27 cellular contexts compared by ENCODE assay signal in the genomic region with DNA sequence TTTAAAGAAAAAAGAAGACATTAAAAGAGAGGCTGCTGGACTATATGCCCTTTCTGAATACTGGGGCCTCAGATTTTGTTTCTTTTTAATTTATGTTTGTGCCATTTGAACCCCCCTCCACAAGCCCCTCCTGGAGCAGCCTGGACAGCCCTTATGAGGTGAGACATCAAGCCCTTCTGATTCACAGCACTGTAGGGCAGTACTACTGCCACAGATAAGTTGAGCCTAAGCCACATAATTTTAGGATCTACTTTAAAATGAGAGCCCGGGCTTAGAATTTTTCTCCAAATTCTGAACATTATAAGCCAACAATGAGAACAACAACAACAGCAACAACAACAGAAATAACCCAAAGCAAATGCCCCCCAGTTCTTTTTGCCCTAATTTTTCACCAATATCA.
DNase-seq lines count a peak whose midpoint lies in the region; ATAC-seq, FAIRE-seq and TF ChIP-seq lines count a peak whose summit lies in the region.
"Had no signal": no experiment of that assay in that cellular context is flagged by ENCODE, and none has a peak within 500 bp of the region (broad histone marks: within the 10 kb centered on the region; RNA-seq: fewer than 3 reads in every experiment).

No MANE protein-coding gene starts in this region.

- intact Hi-C loops in mammary epithelial cell (cut with micrococcal nuclease) (loop anchor here (5.0 kb wide), 1 partner anchor 229 kb away; no protein-coding TSS in a partner anchor), thyroid gland (cut with DNase I) (no loop called here), prostate gland (cut with DNase I) (no loop called here)

- dilution Hi-C loops in mammary epithelial cell (cut with HindIII; ENCODE audit: low sequenced_read_pairs): no loop called here

- H3K36me3 ChIP-seq in mammary epithelial cell (ENCODE audit: insufficient read depth, low read length) (no peaks in the 10 kb centered on the region), thyroid gland (no peaks in the 10 kb centered on the region), prostate gland (no peaks in the 10 kb centered on the region)
- H3K36me3 ChIP-seq: suprapubic skin had no signal

- H3K4me2 ChIP-seq in A549 (peak overlapping the region; percentile 67), mammary epithelial cell (ENCODE audit: insufficient read depth, low read depth, low read length) (peak overlapping the region; percentile 77)

- H3K27me3 ChIP-seq in mammary epithelial cell (ENCODE audit: insufficient read depth, low read length): no peaks in the 10 kb centered on the region
- no peaks in the 10 kb centered on the region for H3K27me3 ChIP-seq in thyroid gland
- no peaks in the 10 kb centered on the region for H3K27me3 ChIP-seq in prostate gland (replicated peaks; ENCODE audit: insufficient read depth)

- H3K9ac ChIP-seq in mammary epithelial cell (ENCODE audit: insufficient read depth, low read length): peak overlapping the region; percentile 46

- no peak for ATAC-seq in A549
- no peak for ATAC-seq in stimulated activated memory B cell treated with anti-CD40 and anti-IgM and Interleukin-4, amounts not matched to agents 10 μg/mL and 1 μg/mL and 100 μg/mL, for 72 hours
- ATAC-seq: natural killer cell treated with Interleukin-12 subunit alpha and Interleukin-12 subunit beta and Interleukin-15 and Interleukin-18, amount 100 ng/mL, for 72 hours; Panc1 had no signal

- no peak overlapping the region for H3K4me3 Mint-ChIP-seq in stimulated activated memory B cell treated with anti-CD40 and anti-IgM and Interleukin-4, amounts not matched to agents 10 μg/mL and 1 μg/mL and 100 μg/mL, for 72 hours
- H3K4me3 Mint-ChIP-seq: CD4-positive, alpha-beta T cell; natural killer cell treated with Interleukin-12 subunit alpha and Interleukin-12 subunit beta and Interleukin-15 and Interleukin-18, amount 100 ng/mL, for 72 hours had no signal

- no peaks in the 10 kb centered on the region for H3K9me3 ChIP-seq in A549
- H3K9me3 ChIP-seq in mammary epithelial cell (replicated peaks; ENCODE audit: insufficient read depth, low read length): no peaks in the 10 kb centered on the region
- H3K9me3 ChIP-seq in thyroid gland: no peaks in the 10 kb centered on the region
- H3K9me3 ChIP-seq in prostate gland: no peaks in the 10 kb centered on the region
- H3K9me3 ChIP-seq: suprapubic skin had no signal

- 3% methylated on average over 1 of the region's 1 CpG for WGBS in A549 (ENCODE audit: missing lambda C conversion rate)
- WGBS in mammary epithelial cell (ENCODE audit: low coverage, missing lambda C conversion rate): 56% methylated on average over 1 of the region's 1 CpG
- 79 to 86% methylated on average over 1 of the region's 1 CpG for WGBS in thyroid gland, 2 donors
- 73% methylated on average over 1 of the region's 1 CpG for WGBS in prostate gland

- peaks cover 6% of the 10 kb centered on the region for H3K9me3 Mint-ChIP-seq in stimulated activated memory B cell treated with anti-CD40 and anti-IgM and Interleukin-4, amounts not matched to agents 10 μg/mL and 1 μg/mL and 100 μg/mL, for 72 hours

- no peak for TF ChIP-seq EP300 in A549 (IDR thresholded peaks at IDR 0.05)

- H2AFZ ChIP-seq in mammary epithelial cell (ENCODE audit: low read depth, low read length): peak overlapping the region; percentile 43

- no peaks in the 10 kb centered on the region for H3K79me2 ChIP-seq in mammary epithelial cell (ENCODE audit: insufficient read depth, low read length)

- TF ChIP-seq RAD21 in A549 (conservative IDR thresholded peaks at IDR 0.05 in 1 of 2, IDR thresholded peaks at IDR 0.05 in 1 of 2): no peak

- BruUV-seq in mammary epithelial cell (replicated peaks; lab: Mats Ljungman, UMichigan): no TSS peak

- no peaks in the 10 kb centered on the region for H3K36me3 Mint-ChIP-seq in stimulated activated memory B cell treated with anti-CD40 and anti-IgM and Interleukin-4, amounts not matched to agents 10 μg/mL and 1 μg/mL and 100 μg/mL, for 72 hours
- H3K36me3 Mint-ChIP-seq: natural killer cell treated with Interleukin-12 subunit alpha and Interleukin-12 subunit beta and Interleukin-15 and Interleukin-18, amount 100 ng/mL, for 72 hours had no signal

- POLR2A ChIA-PET in A549 (lab: Yijun Ruan, JAX): no interaction called here

- no peaks in the 10 kb centered on the region for H4K20me1 ChIP-seq in mammary epithelial cell (ENCODE audit: insufficient read depth, low read length)

- no peaks in the 10 kb centered on the region for H3K4me1 Mint-ChIP-seq in stimulated activated memory B cell treated with anti-CD40 and anti-IgM and Interleukin-4, amounts not matched to agents 10 μg/mL and 1 μg/mL and 100 μg/mL, for 72 hours

- no peak for TF ChIP-seq POLR2A in A549 (IDR thresholded peaks at IDR 0.05; ENCODE audit: low read length)
- TF ChIP-seq POLR2A in thyroid gland (IDR thresholded peaks at IDR 0.05): no peak
- TF ChIP-seq POLR2A in prostate gland (IDR thresholded peaks at IDR 0.05): no peak

- peaks cover 34% of the 10 kb centered on the region for H3K4me1 ChIP-seq in A549
- peaks cover 36% of the 10 kb centered on the region for H3K4me1 ChIP-seq in mammary epithelial cell (ENCODE audit: insufficient read depth, low read length)
- H3K4me1 ChIP-seq in thyroid gland: no peaks in the 10 kb centered on the region
- no peaks in the 10 kb centered on the region for H3K4me1 ChIP-seq in prostate gland (replicated peaks)
- H3K4me1 ChIP-seq: suprapubic skin had no signal

- TF ChIP-seq CTCF in A549 (IDR thresholded peaks at IDR 0.05) (no peak), mammary epithelial cell (conservative IDR thresholded peaks at IDR 0.05 in 1 of 2, IDR thresholded peaks at IDR 0.05 in 1 of 2; ENCODE audit: extremely low read depth in 1 of 2, insufficient read depth in 1 of 2, low read depth in 1 of 2, low read length in 2 of 2) (no peak), thyroid gland (IDR thresholded peaks at IDR 0.05) (no peak), prostate gland (IDR thresholded peaks at IDR 0.05) (no peak)

- H3K27ac Mint-ChIP-seq in stimulated activated memory B cell treated with anti-CD40 and anti-IgM and Interleukin-4, amounts not matched to agents 10 μg/mL and 1 μg/mL and 100 μg/mL, for 72 hours: no peak overlapping the region
- H3K27ac Mint-ChIP-seq: activated T-helper 2 cell treated with anti-CD3 and anti-CD28 coated beads, Interferon-gamma antibody, Interleukin-2, Interleukin-4, amounts not matched to agents 10 μg/mL and 5 μg/mL and 100 μg/mL, durations not matched to agents 14 hours and 24 hours and 36 hours; CD4-positive, alpha-beta T cell; natural killer cell treated with Interleukin-12 subunit alpha and Interleukin-12 subunit beta and Interleukin-15 and Interleukin-18, amount 100 ng/mL, for 72 hours had no signal

- H3K4me3 ChIP-seq in A549 (no peak overlapping the region), mammary epithelial cell (replicated peaks in 1 of 3; ENCODE audit: insufficient read depth in 1 of 3, low read depth in 2 of 3, low read length in 3 of 3) (no peak overlapping the region), thyroid gland (replicated peaks in 1 of 3) (no peak overlapping the region), prostate gland (no peak overlapping the region)
- H3K4me3 ChIP-seq: coronary artery, lung, suprapubic skin had no signal

- no peaks in the 10 kb centered on the region for H3K27me3 Mint-ChIP-seq in stimulated activated memory B cell treated with anti-CD40 and anti-IgM and Interleukin-4, amounts not matched to agents 10 μg/mL and 1 μg/mL and 100 μg/mL, for 72 hours
- H3K27me3 Mint-ChIP-seq: CD4-positive, alpha-beta T cell; natural killer cell treated with Interleukin-12 subunit alpha and Interleukin-12 subunit beta and Interleukin-15 and Interleukin-18, amount 100 ng/mL, for 72 hours had no signal

- DNase-seq in A549 (ENCODE audit: low read depth in 1 of 2, low spot score in 1 of 2) (no peak), RCC 7860 (ENCODE audit: low spot score) (peak; percentile 45), mammary epithelial cell (no peak), kidney tubule cell (ENCODE audit: low spot score) (peak; percentile 65), thyroid gland (no peak), prostate gland (ENCODE audit: low spot score) (no peak), NCI-H128 (lab: John Stamatoyannopoulos, UW; ENCODE audit: unreplicated experiment) (no peak)
- DNase-seq: activated CD4-positive, alpha-beta T cell treated with anti-CD3 and anti-CD28 coated beads for 48 hours; activated CD8-positive, alpha-beta memory T cell treated with anti-CD3 and anti-CD28 coated beads for 24 hours; activated naive CD4-positive, alpha-beta T cell treated with anti-CD3 and anti-CD28 coated beads, Interleukin-2, amount 50 U/mL, for 16 hours; activated T-cell treated with anti-CD3 and anti-CD28 coated beads for 4 hours; CD4-positive, alpha-beta T cell; effector CD8-positive, alpha-beta T cell; Karpas-422; NCI-H1436; NCI-H2081 treated with DMSO at 0.1 percent for 48 hours; SIG-M5; stimulated activated naive CD4-positive, alpha-beta T cell had no signal

- CTCF ChIA-PET in A549 (lab: Yijun Ruan, JAX): no interaction called here
- CTCF ChIA-PET in mammary epithelial cell (lab: Charles Lee; ENCODE audit: low non-redundant PET): no interaction called here

- in situ Hi-C loops in mammary epithelial cell (cut with MboI; ENCODE audit: low sequenced_read_pairs in 2 of 2): no loop called here

- no peak for FAIRE-seq in A549 (lab: Jason Lieb, UNC)
- FAIRE-seq in RCC 7860 (lab: Jason Lieb, UNC): no peak
- FAIRE-seq: D721Med, H1 had no signal

- H3K27ac ChIP-seq in A549: peak overlapping the region; percentile 65 to 80
- peak overlapping the region; percentile 88 for H3K27ac ChIP-seq in mammary epithelial cell (ENCODE audit: insufficient read depth, low read depth, low read length)
- no peak overlapping the region for H3K27ac ChIP-seq in thyroid gland
- no peak overlapping the region for H3K27ac ChIP-seq in prostate gland
- H3K27ac ChIP-seq: coronary artery, suprapubic skin had no signal

TF ChIP-seq in A549, 52 proteins besides CTCF, POLR2A, EP300 and RAD21 (continues in another document):
- no peak for TF ChIP-seq HOXA7 (CRISPR knock-in tag; IDR thresholded peaks at IDR 0.05)
- TF ChIP-seq CBX8 (IDR thresholded peaks at IDR 0.05): no peak
- TF ChIP-seq, protein P1, sequence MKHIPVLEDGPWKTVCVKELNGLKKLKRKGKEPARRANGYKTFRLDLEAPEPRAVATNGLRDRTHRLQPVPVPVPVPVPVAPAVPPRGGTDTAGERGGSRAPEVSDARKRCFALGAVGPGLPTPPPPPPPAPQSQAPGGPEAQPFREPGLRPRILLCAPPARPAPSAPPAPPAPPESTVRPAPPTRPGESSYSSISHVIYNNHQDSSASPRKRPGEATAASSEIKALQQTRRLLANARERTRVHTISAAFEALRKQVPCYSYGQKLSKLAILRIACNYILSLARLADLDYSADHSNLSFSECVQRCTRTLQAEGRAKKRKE (CRISPR knock-in tag; IDR thresholded peaks at IDR 0.05; ENCODE audit: low read depth): no peak
- TF ChIP-seq ESRRA (IDR thresholded peaks at IDR 0.05; ENCODE audit: borderline replicate concordance, low read length): no peak

Comparison
In these comparisons a context has a peak if more than half of its experiments do, and no peak if none do; other contexts are left out.
1. DNase-seq: peak in RCC 7860 (single experiment) and kidney tubule cell (single experiment); none in A549 (0 of 2), mammary epithelial cell (single experiment), thyroid gland (0 of 2), prostate gland (single experiment) and NCI-H128 (single experiment).
2. H3K27ac ChIP-seq: peak in A549 (2 of 2) and mammary epithelial cell (single experiment); none in thyroid gland (0 of 3) and prostate gland (0 of 2).